ENCODE assay signal across 16 cellular contexts in the genomic region with DNA sequence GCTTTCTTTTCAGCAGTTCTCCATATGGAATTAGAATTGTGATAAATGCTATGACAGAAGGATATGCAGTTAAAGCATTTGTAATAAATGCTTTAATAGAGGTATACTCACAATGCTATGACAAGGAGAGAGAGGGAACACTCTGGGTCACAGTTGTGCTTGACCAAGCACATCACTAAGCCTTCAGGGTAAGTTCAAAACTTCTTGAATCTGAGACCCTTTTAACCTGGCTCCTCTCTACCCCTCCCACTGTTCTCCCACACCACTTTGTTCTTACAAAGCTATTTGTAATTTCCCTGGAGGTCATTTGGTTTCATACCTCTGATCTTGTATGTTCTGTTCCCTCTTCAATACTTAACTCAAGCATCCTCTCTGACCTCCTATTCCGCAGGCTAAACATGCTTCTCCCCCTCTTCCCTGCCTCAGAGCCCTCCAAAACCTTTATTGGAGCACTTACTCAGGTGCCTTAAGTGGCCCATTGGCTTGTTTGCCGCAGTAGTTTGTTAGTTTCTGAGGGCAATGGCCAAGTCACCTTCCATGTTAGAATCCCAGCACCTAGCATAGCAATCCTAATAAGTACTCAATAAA. TPM values are rescaled to one million over a fixed set of nuclear protein-coding genes. Genes with fewer than 3 reads are reported as not detected.
DNase-seq lines count a peak whose midpoint lies in the region; TF ChIP-seq lines count a peak whose summit lies in the region.
"Had no signal": no experiment of that assay in that cellular context is flagged by ENCODE, and none has a peak within 500 bp of the region (broad histone marks: within the 10 kb centered on the region; RNA-seq: fewer than 3 reads in every experiment).

No MANE protein-coding gene starts in this region.

- DNase-seq in DMS79 (lab: John Stamatoyannopoulos, UW) (peak; percentile 42), PC-9 (no peak), islet precursor cell (peak; percentile 74), nephron progenitor cell (no peak), amygdala (lab: John Stamatoyannopoulos, UW) (no peak), dermis blood vessel endothelial cell (no peak), right atrium auricular region (ENCODE audit: low spot score) (no peak), GM10248 (ENCODE audit: extremely low spot score) (no peak)
- DNase-seq: BE2C; CD4-positive, CD25-positive, alpha-beta regulatory T cell; DMS153; KBM-7; NCI-H1417; NCI-H1930; NCI-H345; SJCRH30 had no signal

- H3K27ac Mint-ChIP-seq in nephron progenitor cell = peak overlapping the region; percentile 12

- H2AFZ ChIP-seq in PC-9 = no peak overlapping the region

- H3K4me2 ChIP-seq in PC-9 = peak overlapping the region; percentile 64

- H3K27ac ChIP-seq in PC-9 (peak overlapping the region; percentile 90), right atrium auricular region (no peak overlapping the region)
- H3K27ac ChIP-seq: SJCRH30 had no signal

- no peak overlapping the region for H3K4me3 Mint-ChIP-seq in nephron progenitor cell
- H3K4me3 Mint-ChIP-seq: CD4-positive, CD25-positive, alpha-beta regulatory T cell had no signal

- H3F3A ChIP-seq in PC-9 (ENCODE audit: insufficient read depth, low read depth) = peaks cover 36% of the 10 kb centered on the region

- H3K36me3 ChIP-seq in PC-9 (ENCODE audit: low read depth) (no peaks in the 10 kb centered on the region; the same call in 1 of the 2 replicates), right atrium auricular region (no peaks in the 10 kb centered on the region)
- H3K36me3 ChIP-seq: BE2C, SJCRH30 had no signal

- peaks cover 34% of the 10 kb centered on the region for H3K4me1 Mint-ChIP-seq in nephron progenitor cell
- H3K4me1 Mint-ChIP-seq: CD4-positive, CD25-positive, alpha-beta regulatory T cell had no signal

- H3K9me2 ChIP-seq in PC-9 (ENCODE audit: insufficient read depth) = no peaks in the 10 kb centered on the region

- H3K27me3 ChIP-seq in PC-9 (ENCODE audit: insufficient read depth, low read depth) (no peaks in the 10 kb centered on the region), right atrium auricular region (no peaks in the 10 kb centered on the region)
- H3K27me3 ChIP-seq: BE2C, SJCRH30 had no signal

- TF ChIP-seq CTCF in PC-9 (conservative IDR thresholded peaks at IDR 0.05) = no peak
- TF ChIP-seq CTCF in nephron progenitor cell (IDR thresholded peaks at IDR 0.05) = no peak
- TF ChIP-seq CTCF in right atrium auricular region (IDR thresholded peaks at IDR 0.05) = no peak
- TF ChIP-seq CTCF in GM10248 (IDR thresholded peaks at IDR 0.05; ENCODE audit: control extremely low read depth, extremely low read depth, low read depth, missing control alignments) = no peak

- H4K20me1 ChIP-seq in PC-9 (ENCODE audit: insufficient read depth) = no peaks in the 10 kb centered on the region

- peaks cover 9% of the 10 kb centered on the region for H3K27me3 Mint-ChIP-seq in nephron progenitor cell (ENCODE audit: low read depth, poor library complexity)

- POLR2A ChIA-PET in PC-9 (lab: Charles Lee; ENCODE audit: unreplicated experiment) (interaction anchor here (0.5 kb wide), 1 partner anchor 248 kb away, joined by 3 read pairs; no protein-coding TSS in a partner anchor), GM10248 (lab: Yijun Ruan, JAX) (no interaction called here)

- no peak overlapping the region for H3K4me3 ChIP-seq in PC-9
- no peak overlapping the region for H3K4me3 ChIP-seq in right atrium auricular region
- H3K4me3 ChIP-seq: SJCRH30 had no signal

- H3K36me3 Mint-ChIP-seq in nephron progenitor cell (ENCODE audit: low read depth) = no peaks in the 10 kb centered on the region
- H3K36me3 Mint-ChIP-seq: CD4-positive, CD25-positive, alpha-beta regulatory T cell had no signal

- BruUV-seq in PC-9 (replicated peaks; lab: Mats Ljungman, UMichigan) = TSS peak; percentile 57

- H3K9me3 ChIP-seq in PC-9 (ENCODE audit: insufficient read depth, low read depth) = no peaks in the 10 kb centered on the region
- H3K9me3 ChIP-seq in right atrium auricular region = no peaks in the 10 kb centered on the region
- H3K9me3 ChIP-seq: BE2C, SJCRH30 had no signal

- H3K9me3 Mint-ChIP-seq in nephron progenitor cell = peaks cover 11% of the 10 kb centered on the region

- peaks cover 42% of the 10 kb centered on the region for H3K4me1 ChIP-seq in PC-9 (replicated peaks; ENCODE audit: insufficient read depth)
- no peaks in the 10 kb centered on the region for H3K4me1 ChIP-seq in right atrium auricular region
- H3K4me1 ChIP-seq: BE2C had no signal

- CTCF ChIA-PET in PC-9 (lab: Charles Lee) (interaction anchor here (0.5 to 0.9 kb wide), 2 partner anchors 79 to 116 kb away, joined by 3 to 20 read pairs; no protein-coding TSS in a partner anchor), GM10248 (lab: Yijun Ruan, JAX) (interaction anchor here (1.2 to 3.6 kb wide), 3 partner anchors 15 to 169 kb away, joined by 3 to 11 read pairs (median 3); no protein-coding TSS in a partner anchor)

- no peaks in the 10 kb centered on the region for H3K79me2 ChIP-seq in PC-9 (ENCODE audit: low read depth)

- intact Hi-C loops in PC-9 (cut with micrococcal nuclease; ENCODE audit: unreplicated experiment) = loop anchor here (10.0 kb wide), 2 partner anchors 61 to 271 kb away; a partner anchor contains a TSS

RNA-seq across cellular contexts. Expression of a gene that starts 54.9 kb away (rescaled TPM):
- total RNA-seq in PC-9 (2021) (16.4 and 20.7 TPM in 2 replicates), dermis blood vessel endothelial cell (2.9 and 4.5 TPM in 2 replicates), right atrium auricular region (10 to 100 TPM; 11.3 to 14.2 TPM)

Comparison
In these comparisons a context has a peak if more than half of its experiments do, and no peak if none do; other contexts are left out.
1. DNase-seq: peak in DMS79 (single experiment) and islet precursor cell (single experiment); none in PC-9 (0 of 2), nephron progenitor cell (single experiment), amygdala (0 of 56), dermis blood vessel endothelial cell (single experiment), right atrium auricular region (single experiment) and GM10248 (single experiment).